Comparison of ENCODE assay signal across 2 cellular contexts in genomic region chr17:81241648-81242420, GRCh38.
A peak's percentile ranks its signal among the peaks of the same experiment; 100 is the strongest.
TF ChIP-seq lines count a peak whose summit lies in the region.

No MANE protein-coding gene starts in this region.

TF ChIP-seq in GM12878, 131 proteins besides CTCF, POLR2A, EP300 and RAD21 (continues in another document):
- no peak for TF ChIP-seq MAX (IDR thresholded peaks at IDR 0.05; ENCODE audit: low read depth, low read length)
- no peak for TF ChIP-seq MYB (IDR thresholded peaks at IDR 0.05; ENCODE audit: borderline replicate concordance, low read depth, low read length)
- no peak for TF ChIP-seq KAT2A (conservative IDR thresholded peaks at IDR 0.05; ENCODE audit: control insufficient read depth, low read depth, low read length)
- TF ChIP-seq TCF12 (IDR thresholded peaks at IDR 0.05; ENCODE audit: low read depth, low read length): no peak
- TF ChIP-seq STAT3 (IDR thresholded peaks at IDR 0.05; ENCODE audit: low read depth, low read length): no peak
- TF ChIP-seq HDAC2 (IDR thresholded peaks at IDR 0.05): no peak
- no peak for TF ChIP-seq IRF3 (IDR thresholded peaks at IDR 0.05)
- peak; percentile 54 for TF ChIP-seq YY1 (IDR thresholded peaks at IDR 0.05; ENCODE audit: low read depth, low read length)
- TF ChIP-seq NBN (IDR thresholded peaks at IDR 0.05): no peak
- TF ChIP-seq POU2F2 (IDR thresholded peaks at IDR 0.05; ENCODE audit: borderline replicate concordance, low read depth, low read length): peak; percentile 10; the same call in 1 of the 3 replicates
- no peak for TF ChIP-seq RAD51 (IDR thresholded peaks at IDR 0.05)
- TF ChIP-seq CHD4 (IDR thresholded peaks at IDR 0.05): no peak
- peak in 1 of 2 experiments; percentile 32; a peak in 1 of 4 replicates for TF ChIP-seq BHLHE40 (IDR thresholded peaks at IDR 0.05; ENCODE audit: borderline replicate concordance in 1 of 2, low read depth in 2 of 2, low read length in 1 of 2)
- TF ChIP-seq TCF3 (IDR thresholded peaks at IDR 0.05; ENCODE audit: borderline replicate concordance, insufficient read depth, low read depth, low read length): no peak
- no peak for TF ChIP-seq ZBTB33 (IDR thresholded peaks at IDR 0.05)
- TF ChIP-seq HDGF (IDR thresholded peaks at IDR 0.05): peak; percentile 76; the same call in 1 of the 2 replicates
- TF ChIP-seq PRDM15 (CRISPR knock-in tag; IDR thresholded peaks at IDR 0.05): no peak
- no peak for TF ChIP-seq ZSCAN29 (IDR thresholded peaks at IDR 0.05)
- no peak; the same call in 1 of the 2 replicates for TF ChIP-seq BACH1 (IDR thresholded peaks at IDR 0.05; ENCODE audit: borderline replicate concordance)
- TF ChIP-seq SMC3 (IDR thresholded peaks at IDR 0.05; ENCODE audit: borderline replicate concordance, low read length): peak; percentile 65
- TF ChIP-seq BMI1 (IDR thresholded peaks at IDR 0.05; ENCODE audit: borderline replicate concordance): no peak
- no peak for TF ChIP-seq MEF2B (IDR thresholded peaks at IDR 0.05; ENCODE audit: partially characterized antibody, poor library complexity, severe bottlenecking)
- TF ChIP-seq HSF1 (IDR thresholded peaks at IDR 0.05; ENCODE audit: low read depth, low read length): no peak

TF ChIP-seq in liver, 16 proteins besides CTCF, POLR2A, EP300 and RAD21:
- TF ChIP-seq NR2F2 (IDR thresholded peaks at IDR 0.05) (no peak), SP1 (IDR thresholded peaks at IDR 0.05) (no peak), ZBTB33 (IDR thresholded peaks at IDR 0.05) (no peak), FOXA1 (IDR thresholded peaks at IDR 0.05) (no peak), RXRA (IDR thresholded peaks at IDR 0.05) (no peak), HNF4A (conservative IDR thresholded peaks at IDR 0.05) (no peak), ATF3 (IDR thresholded peaks at IDR 0.05) (no peak), FOXA2 (IDR thresholded peaks at IDR 0.05) (no peak), HNF4G (IDR thresholded peaks at IDR 0.05) (no peak), JUND (IDR thresholded peaks at IDR 0.05) (no peak), GABPA (IDR thresholded peaks at IDR 0.05 in 1 of 2, conservative IDR thresholded peaks at IDR 0.05 in 1 of 2) (no peak), YY1 (IDR thresholded peaks at IDR 0.05) (no peak)
